24 cellular contexts compared by ENCODE assay signal in the genomic region with DNA sequence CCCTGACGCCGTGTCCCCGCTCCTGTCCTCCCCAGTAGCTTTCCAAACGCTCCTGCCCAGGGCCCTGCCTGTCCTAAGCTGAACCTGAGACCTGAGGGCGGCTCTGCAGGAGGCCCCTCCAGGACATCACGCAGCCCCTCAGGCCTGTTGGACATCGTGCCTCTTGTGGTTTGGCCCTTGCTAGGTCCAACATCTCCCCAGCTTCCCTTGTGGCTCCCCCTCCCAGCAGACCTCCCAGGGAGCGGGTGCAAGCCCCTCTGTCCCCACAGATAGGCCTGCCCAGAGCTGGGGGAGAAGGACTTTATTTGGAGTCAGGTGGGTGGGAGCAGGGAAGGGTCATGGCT. TPM values are rescaled to one million over a fixed set of nuclear protein-coding genes. Genes with fewer than 3 reads are reported as not detected.
"Had no signal": no experiment of that assay in that cellular context is flagged by ENCODE, and none has a peak within 500 bp of the region (broad histone marks: within the 10 kb centered on the region; RNA-seq: fewer than 3 reads in every experiment).

No MANE protein-coding gene starts in this region.

- H3K36me3 ChIP-seq: MG63, SJSA1 had no signal

- ATAC-seq: HepG2 had no signal

- H3K9me3 ChIP-seq: MG63, SJSA1 had no signal

- H3K27me3 ChIP-seq: MG63 had no signal

- H3K27ac ChIP-seq: SJSA1, SK-N-MC had no signal

- H3K4me3 ChIP-seq: MG63, SJSA1, SK-N-MC had no signal

- H3K4me1 ChIP-seq: SJSA1 had no signal

- DNase-seq: IMR-90, Karpas-422, KG1, MG63, NCI-H1092, NCI-H1105 treated with DMSO at 0.1 percent for 48 hours, NCI-H1417 treated with DMSO at 0.1 percent for 48 hours, NCI-H146, NCI-H1694 treated with DMSO at 0.1 percent for 48 hours, NCI-H1930, NCI-H2081, NCI-H2107, NCI-H2227 treated with DMSO at 0.1 percent for 48 hours, NCI-H524, NCI-H69, NCI-H774, Right ventricle myocardium superior, RPMI8226, SIG-M5 had no signal

RNA-seq across cellular contexts. Expression of a gene that starts 4.1 kb away (rescaled TPM):
- total RNA-seq: HepG2, HT1080, IMR-90, NCI-H460, Right ventricle myocardium superior, SJSA1 had no signal
- polyA plus RNA-seq: HepG2, IMR-90 had no signal

RNA-seq across cellular contexts. Expression of a gene that starts 41.3 kb away (rescaled TPM):
- total RNA-seq: HepG2, SJSA1 had no signal
- polyA plus RNA-seq: HepG2 had no signal
